Comparison of ENCODE assay signal across 14 cellular contexts in genomic region chr15:77009646-77010311, GRCh38. TPM values are rescaled to one million over a fixed set of nuclear protein-coding genes. Genes with fewer than 3 reads are reported as not detected.
DNase-seq lines count a peak whose midpoint lies in the region; ATAC-seq and TF ChIP-seq lines count a peak whose summit lies in the region.
"Had no signal": no experiment of that assay in that cellular context is flagged by ENCODE, and none has a peak within 500 bp of the region (broad histone marks: within the 10 kb centered on the region; RNA-seq: fewer than 3 reads in every experiment).

No MANE protein-coding gene starts in this region.

- H3K27ac ChIP-seq in VCaP = peak overlapping the region; percentile 63
- H3K27ac ChIP-seq: colonic mucosa, KMS-11, right lobe of liver had no signal

- CTCF ChIA-PET in WTC11 (lab: Charles Lee) = no interaction called here

- intact Hi-C loops in CD14-positive monocyte (cut with micrococcal nuclease) = no loop called here

- H3K9me3 Mint-ChIP-seq in CD14-positive monocyte = no peaks in the 10 kb centered on the region
- no peaks in the 10 kb centered on the region for H3K9me3 Mint-ChIP-seq in WTC11

- peaks cover 31 to 65% of the 10 kb centered on the region in 2 donors for H3K36me3 Mint-ChIP-seq in CD14-positive monocyte
- H3K36me3 Mint-ChIP-seq in WTC11 = no peaks in the 10 kb centered on the region

- H3K27ac Mint-ChIP-seq in CD14-positive monocyte = peak overlapping the region in 6 of 7 donors; percentile 51 to 90 (median 85)
- no peak overlapping the region for H3K27ac Mint-ChIP-seq in WTC11

- POLR2A ChIA-PET in WTC11 (lab: Charles Lee) = no interaction called here

- no peak overlapping the region for H3K4me3 Mint-ChIP-seq in CD14-positive monocyte
- H3K4me3 Mint-ChIP-seq in WTC11 = no peak overlapping the region

- TF ChIP-seq CTCF in CD14-positive monocyte (IDR thresholded peaks at IDR 0.05) (no peak), VCaP (conservative IDR thresholded peaks at IDR 0.05) (no peak), WTC11 (IDR thresholded peaks at IDR 0.05) (no peak)

- H3K27me3 Mint-ChIP-seq in CD14-positive monocyte (ENCODE audit: low read depth in 3 of 3) (peaks cover 0 to 2% (median 0%) of the 10 kb centered on the region in 3 donors), WTC11 (ENCODE audit: low read depth) (no peaks in the 10 kb centered on the region)

- ATAC-seq in HG03571 (IDR thresholded peaks at IDR 0.05; ENCODE audit: unreplicated experiment) (no peak), WTC11 (no peak)

- H3K4me1 Mint-ChIP-seq in CD14-positive monocyte = peaks cover 84% of the 10 kb centered on the region
- no peaks in the 10 kb centered on the region for H3K4me1 Mint-ChIP-seq in WTC11

- DNase-seq in A172 (ENCODE audit: low spot score) = peak; percentile 33
- no peak for DNase-seq in CD14-positive monocyte (ENCODE audit: low spot score)
- DNase-seq in glomerular visceral epithelial cell (ENCODE audit: extremely low spot score) = peak; percentile 34
- DNase-seq in WTC11 (ENCODE audit: low spot score) = no peak
- DNase-seq in NCI-H187 (lab: John Stamatoyannopoulos, UW) = no peak
- DNase-seq in activated gamma-delta T cell treated with Interleukin-2 at 50 U/mL for 16 hours = no peak
- DNase-seq: colonic mucosa, foreskin fibroblast, NCI-H187 treated with DMSO at 0.1 percent for 48 hours, substantia nigra had no signal

TF ChIP-seq in WTC11, 78 proteins besides CTCF, POLR2A, EP300 and RAD21 (continues in another document):
- TF ChIP-seq GABPB1 (CRISPR knock-in tag; IDR thresholded peaks at IDR 0.05) (no peak), E2F4 (CRISPR knock-in tag; IDR thresholded peaks at IDR 0.05; ENCODE audit: borderline replicate concordance, low read depth) (no peak), ZNF317 (CRISPR knock-in tag; IDR thresholded peaks at IDR 0.05; ENCODE audit: borderline replicate concordance, low read depth) (no peak), ZMAT4 (CRISPR knock-in tag; IDR thresholded peaks at IDR 0.05) (no peak), ARID4B (CRISPR knock-in tag; IDR thresholded peaks at IDR 0.05; ENCODE audit: borderline replicate concordance) (no peak), IRF1 (CRISPR knock-in tag; IDR thresholded peaks at IDR 0.05) (no peak), MYBL2 (CRISPR knock-in tag; IDR thresholded peaks at IDR 0.05) (no peak), ATF3 (CRISPR knock-in tag; conservative IDR thresholded peaks at IDR 0.05) (no peak), NR1H2 (CRISPR knock-in tag; IDR thresholded peaks at IDR 0.05) (no peak), CREM (CRISPR knock-in tag; IDR thresholded peaks at IDR 0.05) (no peak), MLX (CRISPR knock-in tag; IDR thresholded peaks at IDR 0.05) (no peak), OVOL2 (CRISPR knock-in tag; IDR thresholded peaks at IDR 0.05; ENCODE audit: borderline replicate concordance) (no peak), KAT7 (CRISPR knock-in tag; IDR thresholded peaks at IDR 0.05; ENCODE audit: borderline replicate concordance) (no peak), ZNF121 (CRISPR knock-in tag; IDR thresholded peaks at IDR 0.05) (no peak), HMGXB4 (CRISPR knock-in tag; IDR thresholded peaks at IDR 0.05) (no peak), E2F1 (CRISPR knock-in tag; IDR thresholded peaks at IDR 0.05) (no peak), SOX15 (CRISPR knock-in tag; IDR thresholded peaks at IDR 0.05) (no peak), SP1 (CRISPR knock-in tag; conservative IDR thresholded peaks at IDR 0.05) (no peak)

RNA-seq across cellular contexts. Expression of gene PSTPIP1, which starts 14.9 kb away (rescaled TPM):
- 0.33 and 1.0 TPM in 2 replicates for total RNA-seq in A172 (2014; rRNA removed; shearing (Covaris generic))
- polyA plus RNA-seq in CD14-positive monocyte = 10 to 100 TPM; 85.9 to 86.8 TPM
- total RNA-seq in WTC11 (2021) = 1.3 to 1.6 TPM (median 1.5 TPM) in 3 replicates

Comparison
In these comparisons a context has a peak if more than half of its experiments do, and no peak if none do; other contexts are left out.
1. DNase-seq: peak in A172 (single experiment) and glomerular visceral epithelial cell (single experiment); none in CD14-positive monocyte (single experiment), WTC11 (single experiment), NCI-H187 (0 of 2) and activated gamma-delta T cell treated with Interleukin-2 at 50 U/mL for 16 hours (single experiment).